Comparison of ENCODE assay signal across 13 cellular contexts in genomic region chr11:108620958-108621772, GRCh38. TPM values are rescaled to one million over a fixed set of nuclear protein-coding genes. Genes with fewer than 3 reads are reported as not detected.
A peak's percentile ranks its signal among the peaks of the same experiment; 100 is the strongest.
DNase-seq lines count a peak whose midpoint lies in the region; ATAC-seq and TF ChIP-seq lines count a peak whose summit lies in the region.
"Had no signal": no experiment of that assay in that cellular context is flagged by ENCODE, and none has a peak within 500 bp of the region (broad histone marks: within the 10 kb centered on the region; RNA-seq: fewer than 3 reads in every experiment).

No MANE protein-coding gene starts in this region.

- no peak overlapping the region for H3K4me3 Mint-ChIP-seq in Calu3 (ENCODE audit: low read depth, unreplicated experiment)
- H3K4me3 Mint-ChIP-seq: CD4-positive, alpha-beta T cell had no signal

- H3K27me3 ChIP-seq in lower lobe of right lung (ENCODE audit: low read depth), result no peaks in the 10 kb centered on the region
- H3K27me3 ChIP-seq: thyroid gland had no signal

- ATAC-seq in HG02973 (IDR thresholded peaks at IDR 0.05; ENCODE audit: unreplicated experiment) (peak; percentile 89), lower lobe of right lung (no peak)

- intact Hi-C loops in lower lobe of right lung (cut with DNase I), result no loop called here
- intact Hi-C loops in Calu3 (cut with micrococcal nuclease; ENCODE audit: unreplicated experiment), result no loop called here

- H3K4me1 Mint-ChIP-seq in Calu3 (ENCODE audit: low read depth, unreplicated experiment), result peaks cover 13% of the 10 kb centered on the region

- H3K27ac ChIP-seq in lower lobe of right lung, result no peak overlapping the region
- H3K27ac ChIP-seq: prostate gland, thyroid gland had no signal

- TF ChIP-seq CTCF in lower lobe of right lung (IDR thresholded peaks at IDR 0.05) (no peak), Calu3 (IDR thresholded peaks at IDR 0.05; ENCODE audit: unreplicated experiment) (no peak)

- no peaks in the 10 kb centered on the region for H3K36me3 ChIP-seq in lower lobe of right lung
- H3K36me3 ChIP-seq: prostate gland, thyroid gland had no signal

- no TSS peak for BruUV-seq in Calu3 (replicated peaks; lab: Mats Ljungman, UMichigan)

- no peaks in the 10 kb centered on the region for H3K9me3 Mint-ChIP-seq in Calu3 (ENCODE audit: low read depth, unreplicated experiment)

- H3K9me3 ChIP-seq in lower lobe of right lung, result no peaks in the 10 kb centered on the region
- H3K9me3 ChIP-seq: prostate gland, thyroid gland had no signal

- DNase-seq in DMS53 treated with DMSO at 0.1 percent for 48 hours (lab: John Stamatoyannopoulos, UW; ENCODE audit: unreplicated experiment) (peak; percentile 14), GM19240 (ENCODE audit: insufficient read length, low spot score) (peak; percentile 14), RKO (ENCODE audit: low spot score) (peak; percentile 47), NCI-H524 treated with DMSO at 0.1 percent for 48 hours (lab: John Stamatoyannopoulos, UW) (no peak), lower lobe of right lung (no peak), SHP77 (lab: John Stamatoyannopoulos, UW) (no peak), Calu3 (no peak)
- DNase-seq: activated CD8-positive, alpha-beta memory T cell treated with anti-CD3 and anti-CD28 coated beads for 24 hours; CD4-positive, alpha-beta T cell; NCI-H1694; thyroid gland had no signal

- CTCF ChIA-PET in Calu3 (lab: Charles Lee), result no interaction called here

- H3K27ac Mint-ChIP-seq in Calu3 (ENCODE audit: unreplicated experiment), result no peak overlapping the region
- H3K27ac Mint-ChIP-seq: CD4-positive, alpha-beta T cell had no signal

- H3K4me1 ChIP-seq in lower lobe of right lung, result no peaks in the 10 kb centered on the region
- H3K4me1 ChIP-seq: prostate gland, thyroid gland had no signal

- H3K4me3 ChIP-seq in lower lobe of right lung, result no peak overlapping the region
- H3K4me3 ChIP-seq: prostate gland, thyroid gland had no signal

- peaks cover 5% of the 10 kb centered on the region for H3K36me3 Mint-ChIP-seq in Calu3 (ENCODE audit: insufficient read depth, unreplicated experiment)

- no peaks in the 10 kb centered on the region for H3K27me3 Mint-ChIP-seq in Calu3 (ENCODE audit: unreplicated experiment)

RNA-seq across cellular contexts. Expression of gene EXPH5, which starts 27.6 kb away (rescaled TPM):
- 34.9 TPM for total RNA-seq in lower lobe of right lung
- total RNA-seq in Calu3 (2022), result 14.0 and 17.0 TPM in 2 replicates

RNA-seq across cellular contexts. Expression of gene DDX10, which starts 43.7 kb away (rescaled TPM):
- total RNA-seq in lower lobe of right lung, result 21.1 TPM
- 31.2 and 31.7 TPM in 2 replicates for total RNA-seq in Calu3 (2022)

Comparison
In these comparisons a context has a peak if more than half of its experiments do, and no peak if none do; other contexts are left out.
1. DNase-seq: peak in DMS53 treated with DMSO at 0.1 percent for 48 hours (single experiment), GM19240 (single experiment) and RKO (single experiment); none in NCI-H524 treated with DMSO at 0.1 percent for 48 hours (single experiment), lower lobe of right lung (single experiment), SHP77 (0 of 2) and Calu3 (single experiment).